ENCODE assay signal across 14 cellular contexts in the genomic region with DNA sequence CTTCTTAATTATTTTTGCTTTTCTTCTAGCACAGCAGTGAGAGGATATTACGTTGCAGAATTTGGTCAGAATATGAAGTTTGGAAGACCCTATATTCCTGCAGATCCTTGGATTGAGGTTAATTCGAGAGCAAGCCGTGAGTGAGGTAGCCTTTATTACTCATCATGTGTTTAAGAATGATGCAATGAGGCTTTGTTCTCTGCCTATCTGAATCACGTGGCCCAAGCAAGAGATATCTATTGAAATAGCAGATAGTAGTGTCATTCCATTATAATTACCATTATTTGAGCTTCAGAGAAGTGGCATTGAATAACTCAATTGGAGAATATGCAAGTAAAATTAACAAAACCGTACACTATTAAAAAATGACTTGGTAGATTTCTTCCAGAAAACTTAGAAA.
"Had no signal": no experiment of that assay in that cellular context is flagged by ENCODE, and none has a peak within 500 bp of the region (broad histone marks: within the 10 kb centered on the region; RNA-seq: fewer than 3 reads in every experiment).

No MANE protein-coding gene starts in this region.

- H3K27ac ChIP-seq: cardiac muscle cell, heart left ventricle, parathyroid adenoma, skin epidermis, tibial nerve had no signal

- H3K4me3 ChIP-seq: cardiac muscle cell, heart left ventricle, skin epidermis, tibial nerve had no signal

- DNase-seq: activated CD4-positive, alpha-beta T cell treated with anti-CD3 and anti-CD28 coated beads, Interleukin-2, amount 50 U/mL, for 4 hours; activated CD8-positive, alpha-beta memory T cell treated with anti-CD3 and anti-CD28 coated beads, Interleukin-2, amount 10 ng/mL, durations not matched to agents 7 days and 5 days; activated effector memory CD4-positive, alpha-beta T cell treated with Interleukin-2 at 50 U/mL for 16 hours; activated T-cell treated with anti-CD3 and anti-CD28 coated beads, Interleukin-2, amount 50 U/mL, for 24 hours; amygdala; heart left ventricle; T-helper 2 cell had no signal

- H3K79me2 ChIP-seq: parathyroid adenoma had no signal

- H3K27me3 ChIP-seq: cardiac muscle cell, heart left ventricle, tibial nerve had no signal

- H3K4me1 ChIP-seq: heart left ventricle, parathyroid adenoma, tibial nerve had no signal

- H3K36me3 ChIP-seq: cardiac muscle cell, heart left ventricle, tibial nerve had no signal

- FAIRE-seq: frontal cortex, TTC549 had no signal

- H3K27ac Mint-ChIP-seq: activated CD8-positive, alpha-beta memory T cell treated with anti-CD3 and anti-CD28 coated beads, Interleukin-2, amount 10 ng/mL, durations not matched to agents 7 days and 5 days; activated naive CD8-positive, alpha-beta T cell; activated T-cell treated with anti-CD3 and anti-CD28 coated beads, Interleukin-2, amount 50 U/mL, for 24 hours had no signal

- H3K4me3 Mint-ChIP-seq: activated CD8-positive, alpha-beta memory T cell treated with anti-CD3 and anti-CD28 coated beads, Interleukin-2, amount 10 ng/mL, durations not matched to agents 7 days and 5 days; activated naive CD8-positive, alpha-beta T cell; activated T-cell treated with anti-CD3 and anti-CD28 coated beads, Interleukin-2, amount 50 U/mL, for 24 hours had no signal

- H3K4me1 Mint-ChIP-seq: activated CD8-positive, alpha-beta memory T cell treated with anti-CD3 and anti-CD28 coated beads, Interleukin-2, amount 10 ng/mL, durations not matched to agents 7 days and 5 days had no signal

- H3K9me3 ChIP-seq: tibial nerve had no signal

- H2AFZ ChIP-seq: parathyroid adenoma had no signal

- H3K27me3 Mint-ChIP-seq: activated CD8-positive, alpha-beta memory T cell treated with anti-CD3 and anti-CD28 coated beads, Interleukin-2, amount 10 ng/mL, durations not matched to agents 7 days and 5 days; activated naive CD8-positive, alpha-beta T cell; activated T-cell treated with anti-CD3 and anti-CD28 coated beads, Interleukin-2, amount 50 U/mL, for 24 hours had no signal

- H3K36me3 Mint-ChIP-seq: activated CD8-positive, alpha-beta memory T cell treated with anti-CD3 and anti-CD28 coated beads, Interleukin-2, amount 10 ng/mL, durations not matched to agents 7 days and 5 days; activated naive CD8-positive, alpha-beta T cell had no signal

- H3K9ac ChIP-seq: parathyroid adenoma had no signal
